In the genomic region with DNA sequence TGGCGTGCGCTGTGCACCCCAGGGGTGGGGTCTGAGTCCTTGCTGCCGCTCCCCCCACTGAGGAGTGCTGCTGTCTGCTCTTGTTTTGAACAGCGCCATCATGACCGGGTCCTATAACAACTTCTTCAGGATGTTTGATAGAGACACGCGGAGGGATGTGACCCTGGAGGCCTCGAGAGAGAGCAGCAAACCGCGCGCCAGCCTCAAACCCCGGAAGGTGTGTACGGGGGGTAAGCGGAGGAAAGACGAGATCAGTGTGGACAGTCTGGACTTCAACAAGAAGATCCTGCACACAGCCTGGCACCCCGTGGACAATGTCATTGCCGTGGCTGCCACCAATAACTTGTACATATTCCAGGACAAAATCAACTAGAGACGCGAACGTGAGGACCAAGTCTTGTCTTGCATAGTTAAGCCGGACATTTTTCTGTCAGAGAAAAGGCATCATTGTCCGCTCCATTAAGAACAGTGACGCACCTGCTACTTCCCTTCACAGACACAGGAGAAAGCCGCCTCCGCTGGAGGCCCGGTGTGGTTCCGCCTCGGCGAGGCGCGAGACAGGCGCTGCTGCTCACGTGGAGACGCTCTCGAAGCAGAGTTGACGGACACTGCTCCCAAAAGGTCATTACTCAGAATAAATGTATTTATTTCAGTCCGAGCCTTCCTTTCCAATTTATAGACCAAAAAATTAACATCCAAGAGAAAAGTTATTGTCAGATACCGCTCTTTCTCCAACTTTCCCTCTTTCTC, we compare ENCODE assay signal across 18 cellular contexts.
"Had no signal": no experiment of that assay in that cellular context is flagged by ENCODE, and none has a peak within 500 bp of the region (broad histone marks: within the 10 kb centered on the region; RNA-seq: fewer than 3 reads in every experiment).

No MANE protein-coding gene starts in this region.

- DNase-seq: activated CD4-positive, alpha-beta T cell treated with anti-CD3 and anti-CD28 coated beads, Interleukin-2, amount 50 U/mL, for 1 hour; activated gamma-delta T cell treated with Interleukin-2 at 50 U/mL for 16 hours; amniotic stem cell; effector memory CD4-positive, alpha-beta T cell; foreskin melanocyte; head of caudate nucleus; lower lobe of right lung; stimulated activated CD4-positive, alpha-beta T cell treated with anti-CD3 and anti-CD28 coated beads, Interleukin-12 subunit alpha, Interleukin-12 subunit beta, amount 100 ng/mL, for 4 hours; stimulated activated CD4-positive, alpha-beta T cell treated with anti-CD3 and anti-CD28 coated beads, Interleukin-2, amount 100 ng/mL, for 24 hours; stomach; testis had no signal

- H3K27me3 ChIP-seq: neural progenitor cell, stomach, testis, upper lobe of left lung had no signal

- H3K36me3 ChIP-seq: neural progenitor cell had no signal

- H2AFZ ChIP-seq: neural progenitor cell had no signal

- H3K4me1 Mint-ChIP-seq: brain, mesothelial cell of epicardium, neural progenitor cell had no signal

- H3K27ac Mint-ChIP-seq: activated naive CD8-positive, alpha-beta T cell; dendritic cell treated with granulocyte-macrophage colony-stimulating factor and Interleukin-4, amounts not matched to agents 40 ng/mL and 50 ng/mL, for 4 days; mesothelial cell of epicardium; neural progenitor cell had no signal

- H3K4me3 Mint-ChIP-seq: activated naive CD8-positive, alpha-beta T cell; brain; dendritic cell treated with granulocyte-macrophage colony-stimulating factor and Interleukin-4, amounts not matched to agents 40 ng/mL and 50 ng/mL, for 4 days; mesothelial cell of epicardium; neural progenitor cell had no signal

- H3K9ac ChIP-seq: neural progenitor cell had no signal

- H3K9me3 ChIP-seq: lower lobe of right lung, stomach, testis, upper lobe of left lung had no signal

- H3K27ac ChIP-seq: epithelial cell of prostate, lower lobe of right lung, neural progenitor cell, stomach, testis, upper lobe of left lung had no signal

- H3K4me1 ChIP-seq: lower lobe of right lung, neural progenitor cell, stomach, upper lobe of left lung had no signal

- H3K4me2 ChIP-seq: neural progenitor cell had no signal

- H3K27me3 Mint-ChIP-seq: activated naive CD8-positive, alpha-beta T cell; brain; dendritic cell treated with granulocyte-macrophage colony-stimulating factor and Interleukin-4, amounts not matched to agents 40 ng/mL and 50 ng/mL, for 4 days had no signal

- H3K4me3 ChIP-seq: lower lobe of right lung, neural progenitor cell, stomach, testis, upper lobe of left lung had no signal

- ATAC-seq: lower lobe of right lung had no signal

- H3K9me3 Mint-ChIP-seq: dendritic cell treated with granulocyte-macrophage colony-stimulating factor and Interleukin-4, amounts not matched to agents 40 ng/mL and 50 ng/mL, for 4 days; mesothelial cell of epicardium had no signal
